In the genomic region with DNA sequence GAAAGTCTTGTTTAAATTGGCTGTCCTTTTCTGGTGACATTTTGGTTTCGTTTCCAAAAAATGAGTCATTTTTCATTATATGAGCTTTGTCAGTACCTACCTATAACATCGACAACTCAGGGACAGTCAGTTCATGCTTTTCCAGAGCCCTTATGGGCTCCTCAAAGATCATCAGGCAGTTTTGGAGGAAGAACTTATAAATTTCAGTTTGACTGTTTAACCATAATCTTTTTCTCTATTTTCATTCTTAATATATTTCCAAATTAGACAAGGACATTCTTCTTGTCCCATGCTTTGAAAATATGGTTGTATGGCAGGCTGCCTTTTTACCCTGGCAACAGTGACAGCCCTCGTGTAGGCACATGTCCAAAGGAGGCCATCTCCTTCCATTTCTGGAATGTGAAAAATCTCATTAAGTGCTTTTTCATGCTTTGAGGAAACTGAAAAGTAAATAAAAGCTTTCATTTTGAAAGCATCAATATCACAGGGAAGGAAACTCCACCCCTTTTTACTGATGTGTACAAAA, we compare ENCODE assay signal across 8 cellular contexts. TPM values are rescaled to one million over a fixed set of nuclear protein-coding genes. Genes with fewer than 3 reads are reported as not detected.
DNase-seq lines count a peak whose midpoint lies in the region; ATAC-seq and TF ChIP-seq lines count a peak whose summit lies in the region.

No MANE protein-coding gene starts in this region.

- H3K9me3 Mint-ChIP-seq in activated naive CD4-positive, alpha-beta T cell treated with anti-CD3 and anti-CD28 coated beads, Interleukin-2, amount 10 ng/mL, durations not matched to agents 7 days and 5 days: peaks cover 2% of the 10 kb centered on the region
- no peaks in the 10 kb centered on the region for H3K9me3 Mint-ChIP-seq in T-cell

- intact Hi-C loops in transverse colon (cut with DNase I; ENCODE audit: low total_unique reads): no loop called here

- peak overlapping the region; percentile 93 for H3K27ac Mint-ChIP-seq in activated naive CD4-positive, alpha-beta T cell treated with anti-CD3 and anti-CD28 coated beads, Interleukin-2, amount 10 ng/mL, durations not matched to agents 7 days and 5 days
- H3K27ac Mint-ChIP-seq in T-cell: peak overlapping the region; percentile 84 to 92

- POLR2A ChIA-PET in T-cell (lab: Charles Lee): interaction anchor here (0.6 kb wide), 3 partner anchors 11 to 419 kb away, joined by 3 to 8 read pairs (median 4); no protein-coding TSS in a partner anchor

- CTCF ChIA-PET in activated naive CD4-positive, alpha-beta T cell treated with anti-CD3 and anti-CD28 coated beads, Interleukin-2, amount 10 ng/mL, durations not matched to agents 7 days and 5 days (lab: Charles Lee): interaction anchor here (1.0 kb wide), 2 partner anchors 16 to 22 kb away, joined by 3 to 4 read pairs; no protein-coding TSS in a partner anchor
- CTCF ChIA-PET in T-cell (lab: Charles Lee): interaction anchor here in 1 of 2 donors (1.1 kb wide), 1 partner anchor 25 kb away, joined by 4 read pairs; no protein-coding TSS in a partner anchor

- H3K27ac ChIP-seq in transverse colon: peak overlapping the region; percentile 37 to 67 (median 48)

- H3K27me3 ChIP-seq in transverse colon: no peaks in the 10 kb centered on the region

- peak overlapping the region; percentile 58 for H3K4me3 Mint-ChIP-seq in activated naive CD4-positive, alpha-beta T cell treated with anti-CD3 and anti-CD28 coated beads, Interleukin-2, amount 10 ng/mL, durations not matched to agents 7 days and 5 days
- H3K4me3 Mint-ChIP-seq in T-cell: peak overlapping the region; percentile 2 to 69 (median 9)

- peak; percentile 74 for ATAC-seq in HG02938 (IDR thresholded peaks at IDR 0.05; ENCODE audit: unreplicated experiment)
- no peak for ATAC-seq in T-cell (replicated peaks in 1 of 4)
- no peak for ATAC-seq in GM19397 (IDR thresholded peaks at IDR 0.05; ENCODE audit: unreplicated experiment)

- DNase-seq in activated naive CD4-positive, alpha-beta T cell treated with anti-CD3 and anti-CD28 coated beads, Interleukin-2, amount 10 ng/mL, durations not matched to agents 7 days and 5 days: no peak
- DNase-seq in activated naive CD4-positive, alpha-beta T cell treated with anti-CD3 and anti-CD28 coated beads, Interleukin-2, amount 50 U/mL, for 16 hours: no peak
- DNase-seq in T-cell (no peak), fibroblast of villous mesenchyme (ENCODE audit: low read depth) (peak; percentile 74), transverse colon (no peak), pons (ENCODE audit: low spot score) (no peak)

- peaks cover 1% of the 10 kb centered on the region for H3K36me3 Mint-ChIP-seq in activated naive CD4-positive, alpha-beta T cell treated with anti-CD3 and anti-CD28 coated beads, Interleukin-2, amount 10 ng/mL, durations not matched to agents 7 days and 5 days
- H3K36me3 Mint-ChIP-seq in T-cell: no peaks in the 10 kb centered on the region

- no peaks in the 10 kb centered on the region for H3K9me3 ChIP-seq in transverse colon

- H3K4me1 Mint-ChIP-seq in activated naive CD4-positive, alpha-beta T cell treated with anti-CD3 and anti-CD28 coated beads, Interleukin-2, amount 10 ng/mL, durations not matched to agents 7 days and 5 days: peaks cover 34% of the 10 kb centered on the region
- H3K4me1 Mint-ChIP-seq in T-cell: peaks cover 15 to 38% (median 23%) of the 10 kb centered on the region in 3 donors

- no peak for TF ChIP-seq CTCF in fibroblast of villous mesenchyme (IDR thresholded peaks at IDR 0.05; ENCODE audit: insufficient read depth, low read depth, low read length)
- TF ChIP-seq CTCF in transverse colon (IDR thresholded peaks at IDR 0.05): no peak

- no peak for TF ChIP-seq POLR2A in transverse colon (IDR thresholded peaks at IDR 0.05)

- peaks cover 6 to 40% (median 22%) of the 10 kb centered on the region in 4 donors for H3K4me1 ChIP-seq in transverse colon

- 24 to 27% methylated on average over 3 of the region's 3 CpGs for WGBS in transverse colon (ENCODE audit: low coverage in 1 of 2), 2 donors

- no peaks in the 10 kb centered on the region for H3K36me3 ChIP-seq in transverse colon

- no peak overlapping the region for H3K4me3 ChIP-seq in fibroblast of villous mesenchyme (ENCODE audit: low read depth, low read length)
- no peak overlapping the region for H3K4me3 ChIP-seq in transverse colon

- peaks cover 29% of the 10 kb centered on the region for H3K27me3 Mint-ChIP-seq in activated naive CD4-positive, alpha-beta T cell treated with anti-CD3 and anti-CD28 coated beads, Interleukin-2, amount 10 ng/mL, durations not matched to agents 7 days and 5 days
- H3K27me3 Mint-ChIP-seq in T-cell: no peaks in the 10 kb centered on the region

- in situ Hi-C loops in transverse colon (cut with MboI; ENCODE audit: low pct_ligation_motif_present in 1 of 4, low pct_unique_long_range_greater_than_20kb in 1 of 4, low sequenced_read_pairs in 3 of 4): no loop called here

- no peak for TF ChIP-seq EP300 in transverse colon (IDR thresholded peaks at IDR 0.05; ENCODE audit: low read depth)

RNA-seq across cellular contexts. Expression of a gene that starts 7.3 kb away (rescaled TPM):
- total RNA-seq in T-cell (under 1 TPM in 3 of 5 donors, not detected in 2; 0.20 to 0.76 (median 0.49) TPM), fibroblast of villous mesenchyme (not detected in 2 replicates), transverse colon (1 to 10 TPM in 2 of 4 donors, not detected in 2; 2.9 to 3.0 TPM)

RNA-seq across cellular contexts. Expression of a gene that starts 23.2 kb away (rescaled TPM):
- total RNA-seq in T-cell (10 to 100 TPM; 81.6 to 89.1 (median 83.2) TPM), fibroblast of villous mesenchyme (38.4 and 53.5 TPM in 2 replicates), transverse colon (10 to 100 TPM; 39.4 to 95.4 (median 72.9) TPM)
